ENCODE assay signal across 11 cellular contexts in the genomic region with DNA sequence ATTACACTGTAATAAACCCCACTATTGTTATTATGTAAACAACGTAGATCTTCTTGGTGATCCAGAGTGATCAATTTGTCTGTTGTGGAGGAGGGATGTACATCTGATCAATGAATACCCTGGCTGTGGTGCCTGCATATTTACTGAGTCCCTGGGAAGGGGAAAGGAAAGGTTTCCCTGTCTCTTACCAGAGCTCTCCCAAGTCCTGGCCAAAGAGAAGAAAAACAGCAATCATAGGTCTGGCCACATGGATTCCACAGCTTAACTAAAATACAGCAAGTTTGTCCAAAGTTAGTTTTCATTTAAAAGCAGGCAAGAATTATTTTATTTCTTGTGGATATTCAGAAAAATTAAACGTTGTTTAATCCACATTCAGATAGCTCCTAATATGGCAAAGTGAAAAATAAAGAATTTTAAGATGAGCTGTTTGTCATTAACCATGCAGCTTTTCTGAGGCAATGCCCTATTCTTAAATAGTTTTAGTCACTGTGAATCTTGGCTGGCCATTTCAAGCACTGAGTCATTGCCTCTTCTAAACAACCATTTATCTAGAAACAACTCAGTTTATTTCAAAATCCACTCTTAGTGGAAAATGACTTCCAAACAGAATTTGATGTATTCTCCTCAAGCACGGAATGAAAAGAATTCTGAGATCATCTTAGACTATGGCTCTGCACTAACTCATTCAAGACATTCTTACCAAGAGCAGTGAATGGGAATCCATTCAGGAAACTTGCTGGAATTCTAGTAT.
DNase-seq lines count a peak whose midpoint lies in the region; ATAC-seq and TF ChIP-seq lines count a peak whose summit lies in the region.
"Had no signal": no experiment of that assay in that cellular context is flagged by ENCODE, and none has a peak within 500 bp of the region (broad histone marks: within the 10 kb centered on the region; RNA-seq: fewer than 3 reads in every experiment).

No MANE protein-coding gene starts in this region.

- no peaks in the 10 kb centered on the region for H3K9me3 ChIP-seq in upper lobe of left lung
- no peaks in the 10 kb centered on the region for H3K9me3 ChIP-seq in Caco-2

- intact Hi-C loops in Caco-2 (cut with micrococcal nuclease; ENCODE audit: unreplicated experiment): no loop called here

- POLR2A ChIA-PET in Caco-2 (lab: Charles Lee): no interaction called here
- POLR2A ChIA-PET in GM10248 (lab: Yijun Ruan, JAX): no interaction called here

- no peak for TF ChIP-seq POLR2A in upper lobe of left lung (IDR thresholded peaks at IDR 0.05)

- H3K27me3 ChIP-seq in upper lobe of left lung (no peaks in the 10 kb centered on the region), Caco-2 (replicated peaks; ENCODE audit: control insufficient read depth, insufficient read depth, low read length) (no peaks in the 10 kb centered on the region)

- ATAC-seq in upper lobe of left lung (ENCODE audit: low FRiP score in 2 of 2) (peak; percentile 55 to 90), GM21526 (IDR thresholded peaks at IDR 0.05; ENCODE audit: low FRiP score, unreplicated experiment) (no peak)
- ATAC-seq: activated T-helper 17 cell treated with anti-CD3 and anti-CD28 coated beads, Interleukin-2, amount 50 U/mL, for 72 hours; GM12878; natural killer cell treated with Interleukin-12 subunit alpha and Interleukin-12 subunit beta and Interleukin-15 and Interleukin-18, amount 100 ng/mL, for 72 hours had no signal

- H3K4me3 ChIP-seq in upper lobe of left lung (no peak overlapping the region), Caco-2 (ENCODE audit: low read depth, low read length) (no peak overlapping the region)
- H3K4me3 ChIP-seq: GM12878 had no signal

- no peak overlapping the region for H3K4me3 Mint-ChIP-seq in Caco-2 (ENCODE audit: unreplicated experiment)
- H3K4me3 Mint-ChIP-seq: activated T-helper 17 cell treated with anti-CD3 and anti-CD28 coated beads, Interleukin-2, amount 50 U/mL, for 72 hours; natural killer cell treated with Interleukin-12 subunit alpha and Interleukin-12 subunit beta and Interleukin-15 and Interleukin-18, amount 100 ng/mL, for 72 hours had no signal

- 42 to 52% methylated on average over 3 of the region's 3 CpGs for WGBS in upper lobe of left lung, 2 donors

- no peaks in the 10 kb centered on the region for H3K36me3 Mint-ChIP-seq in Caco-2 (ENCODE audit: insufficient read depth, unreplicated experiment)
- H3K36me3 Mint-ChIP-seq: natural killer cell treated with Interleukin-12 subunit alpha and Interleukin-12 subunit beta and Interleukin-15 and Interleukin-18, amount 100 ng/mL, for 72 hours had no signal

- H3K27ac ChIP-seq in upper lobe of left lung: peak overlapping the region in 1 of 4 donors; percentile 42

- H3K4me1 ChIP-seq in upper lobe of left lung (no peaks in the 10 kb centered on the region), Caco-2 (no peaks in the 10 kb centered on the region)

- no peak for TF ChIP-seq EP300 in upper lobe of left lung (IDR thresholded peaks at IDR 0.05)

- CTCF ChIA-PET in Caco-2 (lab: Charles Lee): no interaction called here
- CTCF ChIA-PET in GM10248 (lab: Yijun Ruan, JAX): no interaction called here

- peak; percentile 86 for DNase-seq in LHCN-M2 (ENCODE audit: low read depth)
- peak; percentile 27 for DNase-seq in epidermal melanocyte (ENCODE audit: insufficient read length, low spot score)
- DNase-seq in medulla oblongata (ENCODE audit: extremely low spot score): peak; percentile 29
- DNase-seq in upper lobe of left lung: no peak
- no peak for DNase-seq in GOT3 (lab: John Stamatoyannopoulos, UW)
- DNase-seq in Caco-2: no peak
- DNase-seq in GM10248 (ENCODE audit: extremely low spot score): no peak

- no peak for TF ChIP-seq CTCF in upper lobe of left lung (IDR thresholded peaks at IDR 0.05)
- no peak for TF ChIP-seq CTCF in Caco-2 (IDR thresholded peaks at IDR 0.05; ENCODE audit: insufficient read depth in 1 of 2, low read depth in 1 of 2, low read length in 1 of 2, severe bottlenecking in 1 of 2, unreplicated experiment in 1 of 2)
- TF ChIP-seq CTCF in GM10248 (IDR thresholded peaks at IDR 0.05; ENCODE audit: control extremely low read depth, extremely low read depth, low read depth, missing control alignments): no peak

- BruUV-seq in Caco-2 (replicated peaks; lab: Mats Ljungman, UMichigan): no TSS peak

- H3K27me3 Mint-ChIP-seq in Caco-2 (ENCODE audit: insufficient read depth, unreplicated experiment): peaks cover 8% of the 10 kb centered on the region
- H3K27me3 Mint-ChIP-seq: activated T-helper 17 cell treated with anti-CD3 and anti-CD28 coated beads, Interleukin-2, amount 50 U/mL, for 72 hours; natural killer cell treated with Interleukin-12 subunit alpha and Interleukin-12 subunit beta and Interleukin-15 and Interleukin-18, amount 100 ng/mL, for 72 hours had no signal

- no peak overlapping the region for H3K27ac Mint-ChIP-seq in Caco-2 (ENCODE audit: unreplicated experiment)
- H3K27ac Mint-ChIP-seq: activated T-helper 17 cell treated with anti-CD3 and anti-CD28 coated beads, Interleukin-2, amount 50 U/mL, for 72 hours; natural killer cell treated with Interleukin-12 subunit alpha and Interleukin-12 subunit beta and Interleukin-15 and Interleukin-18, amount 100 ng/mL, for 72 hours had no signal

- no peaks in the 10 kb centered on the region for H3K4me1 Mint-ChIP-seq in Caco-2 (ENCODE audit: low read depth, unreplicated experiment)
- H3K4me1 Mint-ChIP-seq: activated T-helper 17 cell treated with anti-CD3 and anti-CD28 coated beads, Interleukin-2, amount 50 U/mL, for 72 hours had no signal

- H3K36me3 ChIP-seq in upper lobe of left lung: no peaks in the 10 kb centered on the region
- H3K36me3 ChIP-seq in Caco-2 (ENCODE audit: control insufficient read depth, insufficient read depth, low read length): no peaks in the 10 kb centered on the region

- no peaks in the 10 kb centered on the region for H3K9me3 Mint-ChIP-seq in Caco-2 (ENCODE audit: unreplicated experiment)
- H3K9me3 Mint-ChIP-seq: natural killer cell treated with Interleukin-12 subunit alpha and Interleukin-12 subunit beta and Interleukin-15 and Interleukin-18, amount 100 ng/mL, for 72 hours had no signal

Comparison
In these comparisons a context has a peak if more than half of its experiments do, and no peak if none do; other contexts are left out.
1. DNase-seq: peak in LHCN-M2 (single experiment), epidermal melanocyte (single experiment) and medulla oblongata (single experiment); none in upper lobe of left lung (0 of 2), GOT3 (single experiment), Caco-2 (0 of 2) and GM10248 (single experiment).